Comparison of ENCODE assay signal across 8 cellular contexts in the genomic region with DNA sequence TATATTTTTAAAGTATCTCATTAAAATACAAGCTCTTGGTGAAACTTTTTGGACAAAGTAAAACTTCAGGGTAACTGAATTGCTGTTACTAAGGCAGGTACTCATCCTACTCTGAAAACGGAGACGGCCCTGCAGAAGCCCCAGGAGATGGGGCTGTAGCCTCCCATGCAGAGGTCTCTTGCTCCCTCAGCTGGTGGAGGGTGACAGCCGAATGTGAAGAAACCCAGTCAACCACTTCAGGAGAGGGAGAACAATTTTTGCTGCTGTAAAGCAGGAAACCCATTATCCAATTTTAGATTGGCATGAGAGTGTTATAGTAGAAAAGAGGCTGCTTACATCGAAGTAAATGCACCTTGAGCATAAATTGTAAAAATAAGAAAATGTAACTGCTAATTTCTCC.
DNase-seq lines count a peak whose midpoint lies in the region; ATAC-seq, FAIRE-seq and TF ChIP-seq lines count a peak whose summit lies in the region.
"Not testable (repeated sequence)": the region's sequence is repeated elsewhere in the genome, so short reads cannot be mapped to it uniquely, and the experiment has no call there.

No MANE protein-coding gene starts in this region.

- not testable (repeated sequence) for H2AFZ ChIP-seq in hepatocyte

- 9% methylated on average over 3 of the region's 4 CpGs for WGBS in hepatocyte (ENCODE audit: low lambda C conversion rate, missing lambda C conversion rate)

- not testable (repeated sequence) for H4K20me1 ChIP-seq in hepatocyte (ENCODE audit: insufficient read depth, poor library complexity, severe bottlenecking)

- not testable (repeated sequence) for H3K27me3 ChIP-seq in BE2C, hepatocyte

- not testable (repeated sequence) for H3K4me3 ChIP-seq in BE2C (ENCODE audit: low read depth, low read length); hepatocyte

- not testable (repeated sequence) for H3K36me3 ChIP-seq in BE2C; hepatocyte (replicated peaks; ENCODE audit: insufficient read depth, low read depth)

- not testable (repeated sequence) for H3K9me3 ChIP-seq in BE2C; hepatocyte (ENCODE audit: low read depth)

- H3K27ac ChIP-seq in hepatocyte: not testable (repeated sequence)

- H3K9me2 ChIP-seq in hepatocyte (replicated peaks; ENCODE audit: insufficient read depth): not testable (repeated sequence)

- FAIRE-seq in HTR-8/SVneo (lab: Jason Lieb, UNC): peak; percentile 46

- not testable (repeated sequence) for H3K4me1 ChIP-seq in BE2C; hepatocyte (ENCODE audit: insufficient read depth)

- TF ChIP-seq CTCF in BE2C (IDR thresholded peaks at IDR 0.05; ENCODE audit: low read depth, low read length) (peak; percentile 46), hepatocyte (IDR thresholded peaks at IDR 0.05; ENCODE audit: poor library complexity) (peak; percentile 34)

- H3K79me2 ChIP-seq in hepatocyte: not testable (repeated sequence)

- intact Hi-C loops in posterior cingulate gyrus (cut with DNase I): not testable (repeated sequence)

- peak; percentile 53 for ATAC-seq in GM19452 (IDR thresholded peaks at IDR 0.05; ENCODE audit: unreplicated experiment)

- DNase-seq in BE2C (peak; percentile 41), NCI-H446 (lab: John Stamatoyannopoulos, UW) (peak; percentile 62 to 80), SHP77 (lab: John Stamatoyannopoulos, UW) (peak; percentile 54 to 67), astrocyte of the hippocampus (ENCODE audit: low read depth, low spot score) (peak; percentile 2), hepatocyte (ENCODE audit: low spot score) (peak; percentile 41), posterior cingulate gyrus (peak in 6 of 10 donors; percentile 14 to 90 (median 24))
- DNase-seq in HTR-8/SVneo (ENCODE audit: insufficient read length, low spot score): not testable (repeated sequence)

- not testable (repeated sequence) for H3K4me2 ChIP-seq in hepatocyte
